ENCODE assay signal across 13 cellular contexts in the genomic region with DNA sequence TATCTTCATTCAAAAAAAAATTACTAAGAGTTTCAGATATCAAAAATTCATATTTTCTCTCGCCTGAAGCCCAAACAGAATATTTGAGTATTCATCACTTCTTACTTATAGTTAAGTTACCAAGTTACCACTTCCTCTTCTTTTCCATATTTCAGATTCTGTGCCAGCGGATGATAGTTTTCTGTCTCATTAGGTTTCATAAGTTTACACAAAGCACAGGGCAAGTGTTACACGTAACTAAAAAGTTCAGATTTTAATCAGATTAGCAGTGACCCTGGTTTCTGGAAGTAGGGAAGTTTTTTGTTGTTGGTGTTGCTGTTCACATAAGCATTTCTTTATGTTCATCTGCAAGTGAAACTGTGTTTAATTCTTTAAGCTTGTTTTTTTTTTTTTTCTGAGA. TPM values are rescaled to one million over a fixed set of nuclear protein-coding genes. Genes with fewer than 3 reads are reported as not detected.
DNase-seq lines count a peak whose midpoint lies in the region; ATAC-seq and TF ChIP-seq lines count a peak whose summit lies in the region.
"Had no signal": no experiment of that assay in that cellular context is flagged by ENCODE, and none has a peak within 500 bp of the region (broad histone marks: within the 10 kb centered on the region; RNA-seq: fewer than 3 reads in every experiment).

No MANE protein-coding gene starts in this region.

- H3K4me3 ChIP-seq in OCI-LY1 (ENCODE audit: low read depth, low read length, poor library complexity, severe bottlenecking) = no peak overlapping the region
- no peak overlapping the region for H3K4me3 ChIP-seq in heart left ventricle
- no peak overlapping the region for H3K4me3 ChIP-seq in uterus

- H3K9me3 ChIP-seq in OCI-LY1 (ENCODE audit: low read length) (no peaks in the 10 kb centered on the region), heart left ventricle (no peaks in the 10 kb centered on the region), uterus (no peaks in the 10 kb centered on the region)

- H3K4me3 Mint-ChIP-seq in Calu3 (ENCODE audit: low read depth, unreplicated experiment) (no peak overlapping the region), immature natural killer cell (peak overlapping the region in 3 of 5 donors; percentile 21 to 47 (median 27))
- H3K4me3 Mint-ChIP-seq: endodermal cell, type B pancreatic cell had no signal

- intact Hi-C loops in Calu3 (cut with micrococcal nuclease; ENCODE audit: unreplicated experiment) = loop anchor here (10.0 kb wide), 1 partner anchor 410 kb away; no protein-coding TSS in a partner anchor
- intact Hi-C loops in heart left ventricle (cut with DNase I) = no loop called here
- intact Hi-C loops in uterus (cut with DNase I; ENCODE audit: low total_unique reads) = no loop called here

- no peaks in the 10 kb centered on the region for H4K20me1 ChIP-seq in OCI-LY1 (ENCODE audit: insufficient read depth, low read length)

- no peaks in the 10 kb centered on the region for H3F3A ChIP-seq in OCI-LY1 (ENCODE audit: insufficient read depth, low read length)

- H3K79me2 ChIP-seq in OCI-LY1 (ENCODE audit: insufficient read depth, low read length) = peaks cover 100% of the 10 kb centered on the region

- H3K9me3 Mint-ChIP-seq in Calu3 (ENCODE audit: low read depth, unreplicated experiment) = no peaks in the 10 kb centered on the region
- no peaks in the 10 kb centered on the region for H3K9me3 Mint-ChIP-seq in immature natural killer cell
- H3K9me3 Mint-ChIP-seq: endodermal cell, type B pancreatic cell had no signal

- ATAC-seq in GM21381 (IDR thresholded peaks at IDR 0.05; ENCODE audit: unreplicated experiment) = peak; percentile 44
- no peak for ATAC-seq in heart left ventricle

- 85 to 91% (median 88%) methylated on average over 3 of the region's 3 CpGs for WGBS in heart left ventricle, 4 donors

- no peak for TF ChIP-seq CTCF in Calu3 (IDR thresholded peaks at IDR 0.05; ENCODE audit: unreplicated experiment)
- TF ChIP-seq CTCF in OCI-LY1 (IDR thresholded peaks at IDR 0.05; ENCODE audit: low read length) = no peak
- no peak for TF ChIP-seq CTCF in heart left ventricle (IDR thresholded peaks at IDR 0.05)
- TF ChIP-seq CTCF in uterus (IDR thresholded peaks at IDR 0.05) = no peak

- TF ChIP-seq POLR2A in heart left ventricle (IDR thresholded peaks at IDR 0.05) = no peak
- no peak for TF ChIP-seq POLR2A in uterus (IDR thresholded peaks at IDR 0.05)

- H3K36me3 Mint-ChIP-seq in Calu3 (ENCODE audit: insufficient read depth, unreplicated experiment) (no peaks in the 10 kb centered on the region), immature natural killer cell (peaks cover 0 to 3% (median 0%) of the 10 kb centered on the region in 3 donors)
- H3K36me3 Mint-ChIP-seq: type B pancreatic cell had no signal

- peaks cover 9% of the 10 kb centered on the region; the same call in 1 of the 2 replicates for H3K36me3 ChIP-seq in OCI-LY1 (ENCODE audit: insufficient read depth, low read length)
- no peaks in the 10 kb centered on the region for H3K36me3 ChIP-seq in heart left ventricle
- H3K36me3 ChIP-seq in uterus = no peaks in the 10 kb centered on the region

- H3K27ac ChIP-seq in OCI-LY1 (ENCODE audit: low read depth, low read length, poor library complexity, severe bottlenecking) (no peak overlapping the region), heart left ventricle (peak overlapping the region in 1 of 12 donors; percentile 17), uterus (no peak overlapping the region)

- no peak overlapping the region for H3K9ac ChIP-seq in OCI-LY1 (ENCODE audit: low read length)

- DNase-seq in Calu3 (no peak), immature natural killer cell (no peak), heart left ventricle (no peak), iPS-NIHi7 (ENCODE audit: extremely low spot score) (no peak), uterus (no peak), iPS-NIHi11 (ENCODE audit: low spot score) (no peak)
- DNase-seq: activated CD4-positive, alpha-beta T cell treated with anti-CD3 and anti-CD28 coated beads, Interleukin-2, amount 50 U/mL, for 48 hours; COR-L47; endodermal cell; NCI-H446 treated with DMSO at 0.1 percent for 48 hours had no signal

- H3K9me2 ChIP-seq in OCI-LY1 (ENCODE audit: low read depth, low read length) = no peaks in the 10 kb centered on the region

- H2AFZ ChIP-seq in OCI-LY1 (ENCODE audit: low read length) = no peak overlapping the region

- no peaks in the 10 kb centered on the region for H3K27me3 ChIP-seq in OCI-LY1 (ENCODE audit: insufficient read depth, low read length)
- H3K27me3 ChIP-seq in heart left ventricle = no peaks in the 10 kb centered on the region
- H3K27me3 ChIP-seq in uterus = no peaks in the 10 kb centered on the region

- no TSS peak for BruUV-seq in Calu3 (replicated peaks; lab: Mats Ljungman, UMichigan)

- H3K4me1 ChIP-seq in OCI-LY1 (ENCODE audit: insufficient read depth, low read length, severe bottlenecking) (peaks cover 45% of the 10 kb centered on the region), heart left ventricle (peaks cover 0 to 66% (median 3%) of the 10 kb centered on the region in 12 donors), uterus (peaks cover 0 to 3% of the 10 kb centered on the region in 2 donors)

- CTCF ChIA-PET in Calu3 (lab: Charles Lee) = interaction anchor here (0.6 to 1.2 kb wide), 5 partner anchors 11 to 408 kb away, joined by 3 to 4 read pairs (median 3); no protein-coding TSS in a partner anchor

- H3K4me1 Mint-ChIP-seq in Calu3 (ENCODE audit: low read depth, unreplicated experiment) = peaks cover 35% of the 10 kb centered on the region
- H3K4me1 Mint-ChIP-seq in immature natural killer cell = peaks cover 52 to 79% of the 10 kb centered on the region in 2 donors

- H3K27ac Mint-ChIP-seq in Calu3 (ENCODE audit: unreplicated experiment) = peak overlapping the region; percentile 66
- peak overlapping the region in 5 of 6 donors; percentile 2 to 53 (median 39) for H3K27ac Mint-ChIP-seq in immature natural killer cell
- H3K27ac Mint-ChIP-seq: endodermal cell, type B pancreatic cell had no signal

- H3K4me2 ChIP-seq in OCI-LY1 (ENCODE audit: low read length) = peak overlapping the region; percentile 35; the same call in 1 of the 2 replicates

- no peaks in the 10 kb centered on the region for H3K27me3 Mint-ChIP-seq in Calu3 (ENCODE audit: unreplicated experiment)
- H3K27me3 Mint-ChIP-seq in immature natural killer cell (ENCODE audit: low read depth in 3 of 3) = peaks cover 0 to 3% (median 0%) of the 10 kb centered on the region in 3 donors
- H3K27me3 Mint-ChIP-seq: type B pancreatic cell had no signal

RNA-seq across cellular contexts. Expression of a gene that starts 10.2 kb away (rescaled TPM):
- total RNA-seq in Calu3 (2022) (42.2 and 47.1 TPM in 2 replicates), heart left ventricle (10 to 100 TPM in 7 of 9 donors, 1 to 10 TPM in 2; 9.2 to 15.2 (median 11.4) TPM), uterus (10 to 100 TPM; 24.1 to 62.4 (median 37.4) TPM)
- polyA plus RNA-seq in immature natural killer cell (10 to 100 TPM; 19.3 to 28.3 (median 22.3) TPM), heart left ventricle (10 to 100 TPM; 10.1 to 10.7 TPM)
